Comparison of ENCODE assay signal across 8 cellular contexts in the genomic region with DNA sequence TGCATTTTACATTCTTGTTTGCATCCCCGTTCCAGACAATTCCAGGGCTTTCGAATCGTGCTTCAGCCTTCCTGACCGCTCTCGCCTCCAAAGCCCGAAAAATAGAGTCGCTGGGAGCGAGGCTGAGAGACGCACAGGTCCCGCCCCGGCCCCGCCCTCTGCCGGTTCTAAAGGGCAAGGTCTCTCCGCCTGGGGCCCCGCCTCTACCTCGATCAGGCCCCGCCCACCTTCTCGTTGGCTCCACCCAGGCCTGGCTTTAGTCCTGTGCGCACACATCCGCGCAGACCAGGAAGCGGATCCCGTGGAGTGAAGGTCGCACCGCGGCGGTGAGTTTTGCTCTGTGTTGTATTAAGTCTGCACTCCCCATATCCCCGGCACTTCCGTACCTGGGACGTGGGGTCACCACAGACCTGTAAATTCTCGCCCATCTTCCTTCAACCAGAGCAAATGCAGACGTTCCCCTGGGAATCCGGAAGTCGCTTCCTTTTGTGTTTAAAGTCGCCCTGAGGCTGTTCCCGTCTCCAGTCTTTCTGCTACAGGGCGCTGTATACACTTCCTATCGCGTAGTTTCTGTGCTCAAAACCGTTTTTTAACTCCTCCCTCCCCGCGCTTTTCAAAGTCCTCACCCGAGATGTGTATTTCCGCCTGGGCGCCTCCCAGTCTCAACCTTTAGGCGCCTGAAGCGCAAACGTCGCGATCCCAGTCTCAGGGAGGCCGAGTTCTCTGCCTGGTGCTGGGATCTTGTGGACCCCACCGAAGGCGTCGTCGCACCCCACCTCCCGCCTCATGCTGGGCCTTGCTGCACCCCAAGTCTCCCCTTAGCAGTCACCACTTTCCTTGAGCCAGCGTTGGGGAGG. TPM values are rescaled to one million over a fixed set of nuclear protein-coding genes. Genes with fewer than 3 reads are reported as not detected.
DNase-seq lines count a peak whose midpoint lies in the region; ATAC-seq and TF ChIP-seq lines count a peak whose summit lies in the region.

A gene (plus strand): TSS at position 283 of the 857 bp plus-strand sequence. CDS start 3,861 bp downstream, outside the sequence.

- DNase-seq in COLO668 (lab: John Stamatoyannopoulos, UW; ENCODE audit: unreplicated experiment): peak; percentile 91
- DNase-seq in activated naive CD4-positive, alpha-beta T cell (lab: John Stamatoyannopoulos, UW): peak; percentile 90 to 95 (median 92)
- peak; percentile 83 for DNase-seq in foreskin melanocyte
- DNase-seq in stromal cell of bone marrow (ENCODE audit: low read depth): peak; percentile 76

- H3K36me3 ChIP-seq in HUES64 (ENCODE audit: insufficient read depth, low read length) (peaks cover 26% of the 10 kb centered on the region), neuron (ENCODE audit: insufficient read depth, low read length) (peaks cover 21% of the 10 kb centered on the region)

- no peaks in the 10 kb centered on the region for H3K9me3 ChIP-seq in HUES64 (ENCODE audit: insufficient read depth, low read depth, low read length)
- peaks cover 21% of the 10 kb centered on the region for H3K9me3 ChIP-seq in neuron (ENCODE audit: low read length)

- peak within 1 kb of the TSS; percentile 91 for H3K9ac ChIP-seq in HUES64 (ENCODE audit: low read depth, low read length)

- TF ChIP-seq POLR2A in Raji (IDR thresholded peaks at IDR 0.05; ENCODE audit: insufficient read depth, low read depth, low read length): peak; percentile 96

- WGBS in HUES64: under 1% methylated on average over 57 of the region's 57 CpGs

- H2AFZ ChIP-seq in neuron (ENCODE audit: low read depth, low read length): peak within 1 kb of the TSS; percentile 87

- H3K27me3 ChIP-seq in HUES64 (ENCODE audit: insufficient read depth, low read length) (no peaks in the 10 kb centered on the region), neuron (ENCODE audit: insufficient read depth, low read length) (no peaks in the 10 kb centered on the region)

- peak within 1 kb of the TSS; percentile 85 for H3K27ac ChIP-seq in HUES64 (ENCODE audit: low read depth, low read length)

- H3K4me1 ChIP-seq in HUES64 (ENCODE audit: insufficient read depth, low read length): peaks cover 20% of the 10 kb centered on the region
- H3K4me1 ChIP-seq in neuron (ENCODE audit: insufficient read depth, low read length): peaks cover 5% of the 10 kb centered on the region

- H3K4me3 ChIP-seq in HUES64 (ENCODE audit: low read length) (peak within 1 kb of the TSS; percentile 87), neuron (ENCODE audit: low read length) (peak within 1 kb of the TSS; percentile 64)

- ATAC-seq in GM21381 (IDR thresholded peaks at IDR 0.05; ENCODE audit: unreplicated experiment): peak; percentile 92

RNA-seq across cellular contexts. Expression of the gene that starts here (rescaled TPM):
- 6.9 TPM for polyA plus RNA-seq in HUES64 (2013, experiment 1 of 2)
- 8.5 TPM for polyA plus RNA-seq in HUES64 (2013, experiment 2 of 2)

Comparison
In these comparisons a context has a peak if more than half of its experiments do, and no peak if none do; other contexts are left out.
1. Peak in every context shown above with its lines: DNase-seq, ATAC-seq, H3K4me3 ChIP-seq and H3K27ac ChIP-seq.